In the genomic region with DNA sequence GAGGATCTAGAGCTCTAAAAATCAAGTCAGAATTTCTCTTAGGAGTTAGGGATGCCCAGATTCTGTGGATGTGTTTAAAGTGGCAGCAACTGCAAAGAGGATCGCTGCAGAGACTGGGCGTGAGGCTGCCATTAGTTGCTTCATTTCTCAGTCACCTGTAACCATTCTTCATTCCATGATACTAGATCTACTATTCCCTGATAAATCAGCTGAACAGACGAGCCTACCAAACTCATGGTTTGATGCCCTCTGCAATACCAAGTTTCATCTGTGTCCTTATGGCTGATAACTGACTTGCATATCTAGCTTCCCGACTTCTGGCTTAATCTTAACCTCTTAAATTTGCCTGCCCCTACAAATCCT, we compare ENCODE assay signal across 14 cellular contexts. TPM values are rescaled to one million over a fixed set of nuclear protein-coding genes. Genes with fewer than 3 reads are reported as not detected.
DNase-seq lines count a peak whose midpoint lies in the region; ATAC-seq and TF ChIP-seq lines count a peak whose summit lies in the region.
"Had no signal": no experiment of that assay in that cellular context is flagged by ENCODE, and none has a peak within 500 bp of the region (broad histone marks: within the 10 kb centered on the region; RNA-seq: fewer than 3 reads in every experiment).

No MANE protein-coding gene starts in this region.

- H3K27ac Mint-ChIP-seq in CD14-positive monocyte (peak overlapping the region in 4 of 7 donors; percentile 40 to 75 (median 67)), endothelial cell (ENCODE audit: unreplicated experiment) (peak overlapping the region; percentile 76), progenitor cell of endocrine pancreas (peak overlapping the region; percentile 90)

- TF ChIP-seq CTCF in CD14-positive monocyte (IDR thresholded peaks at IDR 0.05): no peak
- no peak for TF ChIP-seq CTCF in endothelial cell (IDR thresholded peaks at IDR 0.05; ENCODE audit: unreplicated experiment)
- no peak for TF ChIP-seq CTCF in progenitor cell of endocrine pancreas (IDR thresholded peaks at IDR 0.05; ENCODE audit: unreplicated experiment)

- H3K4me3 Mint-ChIP-seq in CD14-positive monocyte (no peak overlapping the region), endothelial cell (ENCODE audit: unreplicated experiment) (no peak overlapping the region), progenitor cell of endocrine pancreas (ENCODE audit: low read depth) (no peak overlapping the region)

- H3K4me1 Mint-ChIP-seq in CD14-positive monocyte (peaks cover 54% of the 10 kb centered on the region), endothelial cell (ENCODE audit: unreplicated experiment) (peaks cover under 1% of the 10 kb centered on the region), progenitor cell of endocrine pancreas (ENCODE audit: low read depth) (peaks cover 35% of the 10 kb centered on the region)

- intact Hi-C loops in CD14-positive monocyte (cut with micrococcal nuclease): loop anchor here (5.0 to 10.0 kb wide), 3 partner anchors 33 to 113 kb away; a partner anchor contains a TSS

- H3K36me3 ChIP-seq in H7 (replicated peaks; ENCODE audit: control insufficient read depth, insufficient read depth, low read length): no peaks in the 10 kb centered on the region

- ATAC-seq in HG02970 (IDR thresholded peaks at IDR 0.05; ENCODE audit: low FRiP score, unreplicated experiment): no peak
- ATAC-seq in GM19463 (IDR thresholded peaks at IDR 0.05; ENCODE audit: unreplicated experiment): no peak
- ATAC-seq in esophagus mucosa: no peak

- DNase-seq in CD14-positive monocyte (ENCODE audit: low spot score) (no peak), NCI-H69 (lab: John Stamatoyannopoulos, UW) (peak; percentile 20), endothelial cell (ENCODE audit: low spot score) (no peak), progenitor cell of endocrine pancreas (ENCODE audit: low spot score, unreplicated experiment) (no peak), H7 (no peak)
- DNase-seq: activated naive CD4-positive, alpha-beta T cell treated with Interleukin-2 at 50 U/mL for 16 hours; caudate nucleus; NCI-H187 had no signal

- H3K27me3 Mint-ChIP-seq in CD14-positive monocyte (ENCODE audit: low read depth in 3 of 3) (no peaks in the 10 kb centered on the region), endothelial cell (ENCODE audit: unreplicated experiment) (peaks cover 2% of the 10 kb centered on the region), progenitor cell of endocrine pancreas (no peaks in the 10 kb centered on the region)

- H3K27me3 ChIP-seq in H7 (ENCODE audit: control insufficient read depth, insufficient read depth, low read length): no peaks in the 10 kb centered on the region
- H3K27me3 ChIP-seq: BLaER1 had no signal

- H3K36me3 Mint-ChIP-seq in CD14-positive monocyte: peaks cover 13 to 21% of the 10 kb centered on the region in 2 donors
- H3K36me3 Mint-ChIP-seq in endothelial cell (ENCODE audit: low read depth, unreplicated experiment): no peaks in the 10 kb centered on the region
- peaks cover 7% of the 10 kb centered on the region for H3K36me3 Mint-ChIP-seq in progenitor cell of endocrine pancreas (ENCODE audit: insufficient read depth)

- H3K4me3 ChIP-seq in H7 (ENCODE audit: insufficient read depth, low read depth, low read length): no peak overlapping the region
- H3K4me3 ChIP-seq: BLaER1 had no signal

- H3K9me3 Mint-ChIP-seq in CD14-positive monocyte (peaks cover 0 to 4% (median 0%) of the 10 kb centered on the region in 7 donors), endothelial cell (ENCODE audit: unreplicated experiment) (no peaks in the 10 kb centered on the region), progenitor cell of endocrine pancreas (ENCODE audit: low read depth) (no peaks in the 10 kb centered on the region)

RNA-seq across cellular contexts. Expression of a gene that starts 33.3 kb away (rescaled TPM):
- 10 to 100 TPM; 30.5 to 37.2 TPM for polyA plus RNA-seq in CD14-positive monocyte
- 57.7 TPM for total RNA-seq in endothelial cell (ENCODE audit: unreplicated experiment)
- total RNA-seq in progenitor cell of endocrine pancreas: 72.0 and 72.8 TPM in 2 replicates
- 25.5 TPM for total RNA-seq in esophagus mucosa
- 28.2 and 32.3 TPM in 2 replicates for total RNA-seq in H7 (2014; rRNA removed; shearing (Covaris generic))

RNA-seq across cellular contexts. Expression of a gene that starts 54.9 kb away (rescaled TPM):
- not detected for polyA plus RNA-seq in CD14-positive monocyte
- total RNA-seq in endothelial cell (ENCODE audit: unreplicated experiment) (0.59 TPM), progenitor cell of endocrine pancreas (not detected in 2 replicates), esophagus mucosa (107 TPM)
- not detected in 2 replicates for total RNA-seq in H7 (2014; rRNA removed; shearing (Covaris generic))
- total RNA-seq: H4, urinary bladder had no signal

Comparison
In these comparisons a context has a peak if more than half of its experiments do, and no peak if none do; other contexts are left out.
1. RNA of a gene that starts 54.9 kb away (total RNA-seq): 107 TPM in esophagus mucosa (single experiment); 0.59 TPM in endothelial cell (single experiment), not detected in progenitor cell of endocrine pancreas and not detected in H7; every median in the first group is over 10 times any median in the second.
2. Peak in every context shown above with its lines, with median percentiles within 50 percentile points of each other: H3K27ac Mint-ChIP-seq.